8 cellular contexts compared by ENCODE assay signal in genomic region chr17:77887110-77887463, GRCh38.
DNase-seq lines count a peak whose midpoint lies in the region; ATAC-seq and TF ChIP-seq lines count a peak whose summit lies in the region.

No MANE protein-coding gene starts in this region.

- CTCF ChIA-PET in MCF 10A (lab: Yijun Ruan, JAX): no interaction called here

- no peak overlapping the region for H3K4me3 ChIP-seq in mucosa of stomach (ENCODE audit: low read length)

- no peaks in the 10 kb centered on the region for H3K36me3 Mint-ChIP-seq in activated naive CD4-positive, alpha-beta T cell treated with anti-CD3 and anti-CD28 coated beads, Interleukin-2, amount 50 U/mL, for 24 hours
- H3K36me3 Mint-ChIP-seq in MCF 10A (ENCODE audit: insufficient read depth, unreplicated experiment) (no peaks in the 10 kb centered on the region), type B pancreatic cell (no peaks in the 10 kb centered on the region)

- TSS peak; percentile 91 for BruUV-seq in MCF 10A (replicated peaks; lab: Mats Ljungman, UMichigan)

- H3K9me3 ChIP-seq in mucosa of stomach (ENCODE audit: control insufficient read depth, low read length): no peaks in the 10 kb centered on the region

- no peaks in the 10 kb centered on the region for H3K9me3 Mint-ChIP-seq in activated naive CD4-positive, alpha-beta T cell treated with anti-CD3 and anti-CD28 coated beads, Interleukin-2, amount 50 U/mL, for 24 hours
- no peaks in the 10 kb centered on the region for H3K9me3 Mint-ChIP-seq in MCF 10A (ENCODE audit: unreplicated experiment)
- no peaks in the 10 kb centered on the region for H3K9me3 Mint-ChIP-seq in type B pancreatic cell

- H3K4me3 Mint-ChIP-seq in activated naive CD4-positive, alpha-beta T cell treated with anti-CD3 and anti-CD28 coated beads, Interleukin-2, amount 50 U/mL, for 24 hours: peak overlapping the region; percentile 90
- H3K4me3 Mint-ChIP-seq in MCF 10A (ENCODE audit: unreplicated experiment): peak overlapping the region; percentile 69
- H3K4me3 Mint-ChIP-seq in type B pancreatic cell: peak overlapping the region; percentile 72

- intact Hi-C loops in MCF 10A (cut with micrococcal nuclease): loop anchor here (5.0 to 10.0 kb wide), 2 partner anchors 52 to 345 kb away; no protein-coding TSS in a partner anchor

- H3K4me1 ChIP-seq in mucosa of stomach (ENCODE audit: control insufficient read depth, insufficient read depth, low read length): peaks cover 26% of the 10 kb centered on the region

- H3K27ac Mint-ChIP-seq in activated naive CD4-positive, alpha-beta T cell treated with anti-CD3 and anti-CD28 coated beads, Interleukin-2, amount 50 U/mL, for 24 hours: peak overlapping the region; percentile 93
- H3K27ac Mint-ChIP-seq in MCF 10A (ENCODE audit: low read depth, unreplicated experiment) (no peak overlapping the region), type B pancreatic cell (no peak overlapping the region)

- no peaks in the 10 kb centered on the region for H3K36me3 ChIP-seq in mucosa of stomach (ENCODE audit: control insufficient read depth, insufficient read depth, low read length)

- no peak for ATAC-seq in HG02759 (IDR thresholded peaks at IDR 0.05; ENCODE audit: unreplicated experiment)

- H3K9ac ChIP-seq in mucosa of stomach (ENCODE audit: low read length): peak overlapping the region; percentile 64

- H3K27me3 ChIP-seq in mucosa of stomach (ENCODE audit: control insufficient read depth, insufficient read depth, low read length): peaks cover 32% of the 10 kb centered on the region

- POLR2A ChIA-PET in MCF 10A (lab: Yijun Ruan, JAX): interaction anchor here (0.7 to 1.4 kb wide), 4 partner anchors 8 to 91 kb away, joined by 3 to 4 read pairs (median 3); partner anchors contain the start of gene TNRC6C

- no peak for TF ChIP-seq CTCF in MCF 10A (IDR thresholded peaks at IDR 0.05; ENCODE audit: unreplicated experiment)
- no peak for TF ChIP-seq CTCF in type B pancreatic cell (conservative IDR thresholded peaks at IDR 0.05)

- no peaks in the 10 kb centered on the region for H3K27me3 Mint-ChIP-seq in activated naive CD4-positive, alpha-beta T cell treated with anti-CD3 and anti-CD28 coated beads, Interleukin-2, amount 50 U/mL, for 24 hours
- peaks cover 33% of the 10 kb centered on the region for H3K27me3 Mint-ChIP-seq in MCF 10A (ENCODE audit: insufficient read depth, unreplicated experiment)
- H3K27me3 Mint-ChIP-seq in type B pancreatic cell: peaks cover 52% of the 10 kb centered on the region

- no peak for DNase-seq in activated naive CD4-positive, alpha-beta T cell treated with Interleukin-2 at 50 U/mL for 16 hours
- no peak for DNase-seq in MCF 10A (ENCODE audit: unreplicated experiment)
- no peak for DNase-seq in type B pancreatic cell (ENCODE audit: extremely low spot score, unreplicated experiment)
- no peak for DNase-seq in HK-2 (ENCODE audit: unreplicated experiment)
- no peak for DNase-seq in foreskin melanocyte

- H3K4me1 Mint-ChIP-seq in activated naive CD4-positive, alpha-beta T cell treated with anti-CD3 and anti-CD28 coated beads, Interleukin-2, amount 50 U/mL, for 24 hours: peaks cover 58% of the 10 kb centered on the region
- H3K4me1 Mint-ChIP-seq in MCF 10A (ENCODE audit: insufficient read depth, unreplicated experiment) (peaks cover 30% of the 10 kb centered on the region), type B pancreatic cell (ENCODE audit: unreplicated experiment) (peaks cover 29% of the 10 kb centered on the region)
